Comparison of ENCODE assay signal across 12 cellular contexts in genomic region chr13:48125794-48126228, GRCh38. TPM values are rescaled to one million over a fixed set of nuclear protein-coding genes. Genes with fewer than 3 reads are reported as not detected.
DNase-seq lines count a peak whose midpoint lies in the region; ATAC-seq and TF ChIP-seq lines count a peak whose summit lies in the region.
"Had no signal": no experiment of that assay in that cellular context is flagged by ENCODE, and none has a peak within 500 bp of the region (broad histone marks: within the 10 kb centered on the region; RNA-seq: fewer than 3 reads in every experiment).

No MANE protein-coding gene starts in this region.

- peak; percentile 12 for DNase-seq in AG09319 (ENCODE audit: extremely low read depth, low read depth)
- peak; percentile 38 for DNase-seq in cerebellum (ENCODE audit: low spot score)
- peak; percentile 58 for DNase-seq in islet precursor cell
- DNase-seq in pulmonary artery endothelial cell (ENCODE audit: low read depth, low spot score): peak; percentile 84
- no peak for DNase-seq in iPS-NIHi11 (ENCODE audit: low spot score)
- DNase-seq: activated effector memory CD4-positive, alpha-beta T cell treated with Interleukin-2 at 50 U/mL for 16 hours; MG63; NCI-H774; stimulated activated CD4-positive, alpha-beta T cell treated with anti-CD3 and anti-CD28 coated beads, Interleukin-15, amount 100 ng/mL, for 24 hours had no signal

- no peak for ATAC-seq in HG03457 (IDR thresholded peaks at IDR 0.05; ENCODE audit: unreplicated experiment)
- ATAC-seq in HG02642 (IDR thresholded peaks at IDR 0.05; ENCODE audit: poor library complexity, unreplicated experiment): no peak
- ATAC-seq in GM21528 (IDR thresholded peaks at IDR 0.05; ENCODE audit: low FRiP score, unreplicated experiment): no peak

- no peak for TF ChIP-seq CTCF in AG09319 (IDR thresholded peaks at IDR 0.05; ENCODE audit: low read depth, low read length)

RNA-seq across cellular contexts. Expression of gene MED4, which starts 30.9 kb away (rescaled TPM):
- total RNA-seq in cerebellum: 31.7 TPM
- 28.7 and 37.1 TPM in 2 replicates for total RNA-seq in pulmonary artery endothelial cell
